ENCODE assay signal across 22 cellular contexts in genomic region chr10:1610986-1611770, GRCh38.
"Had no signal": no experiment of that assay in that cellular context is flagged by ENCODE, and none has a peak within 500 bp of the region (broad histone marks: within the 10 kb centered on the region; RNA-seq: fewer than 3 reads in every experiment).

No MANE protein-coding gene starts in this region.

- H3K4me3 ChIP-seq: colonic mucosa, lower lobe of right lung, prostate gland, right atrium auricular region, smooth muscle cell, stomach, thyroid gland had no signal

- H3K9me3 Mint-ChIP-seq: central memory CD8-positive, alpha-beta T cell; dendritic cell treated with granulocyte-macrophage colony-stimulating factor and Interleukin-4, amounts not matched to agents 40 ng/mL and 50 ng/mL, for 4 days; natural killer cell treated with Interleukin-12 subunit alpha and Interleukin-12 subunit beta and Interleukin-15 and Interleukin-18, amount 100 ng/mL, for 72 hours; neural crest cell; stimulated activated effector memory CD8-positive, alpha-beta T cell treated with anti-CD3 and anti-CD28 coated beads, Interleukin-12 subunit alpha, Interleukin-12 subunit beta, amount 100 ng/mL, for 72 hours had no signal

- H3K36me3 Mint-ChIP-seq: natural killer cell treated with Interleukin-12 subunit alpha and Interleukin-12 subunit beta and Interleukin-15 and Interleukin-18, amount 100 ng/mL, for 72 hours; stimulated activated effector memory CD8-positive, alpha-beta T cell treated with anti-CD3 and anti-CD28 coated beads, Interleukin-12 subunit alpha, Interleukin-12 subunit beta, amount 100 ng/mL, for 72 hours had no signal

- DNase-seq: colonic mucosa; effector memory CD4-positive, alpha-beta T cell; hypothalamus; kidney; left ventricle myocardium superior; lower lobe of right lung; stimulated activated CD4-positive, alpha-beta T cell treated with anti-CD3 and anti-CD28 coated beads, Interleukin-2, amount 100 ng/mL, for 24 hours; stimulated activated CD4-positive, alpha-beta T cell treated with anti-CD3 and anti-CD28 coated beads, Interleukin-4, amount 100 ng/mL, for 24 hours; stimulated activated naive CD4-positive, alpha-beta T cell treated with Interleukin-2 at 50 U/mL for 16 hours; stomach; thyroid gland; trophoblast cell had no signal

- H3K27ac ChIP-seq: colonic mucosa, lower lobe of right lung, neutrophil, prostate gland, right atrium auricular region, stomach, thyroid gland had no signal

- H3K4me3 Mint-ChIP-seq: central memory CD8-positive, alpha-beta T cell; dendritic cell treated with granulocyte-macrophage colony-stimulating factor and Interleukin-4, amounts not matched to agents 40 ng/mL and 50 ng/mL, for 4 days; natural killer cell treated with Interleukin-12 subunit alpha and Interleukin-12 subunit beta and Interleukin-15 and Interleukin-18, amount 100 ng/mL, for 72 hours; neural crest cell; stimulated activated effector memory CD8-positive, alpha-beta T cell treated with anti-CD3 and anti-CD28 coated beads, Interleukin-12 subunit alpha, Interleukin-12 subunit beta, amount 100 ng/mL, for 72 hours had no signal

- H3K27me3 ChIP-seq: thyroid gland had no signal

- H3K4me1 ChIP-seq: colonic mucosa, lower lobe of right lung, prostate gland, thyroid gland had no signal

- H3K27ac Mint-ChIP-seq: dendritic cell treated with granulocyte-macrophage colony-stimulating factor and Interleukin-4, amounts not matched to agents 40 ng/mL and 50 ng/mL, for 4 days; natural killer cell treated with Interleukin-12 subunit alpha and Interleukin-12 subunit beta and Interleukin-15 and Interleukin-18, amount 100 ng/mL, for 72 hours; stimulated activated effector memory CD8-positive, alpha-beta T cell treated with anti-CD3 and anti-CD28 coated beads, Interleukin-12 subunit alpha, Interleukin-12 subunit beta, amount 100 ng/mL, for 72 hours had no signal

- H3K9me3 ChIP-seq: colonic mucosa, lower lobe of right lung, neutrophil, prostate gland, right atrium auricular region, stomach, thyroid gland had no signal

- ATAC-seq: left ventricle myocardium superior; lower lobe of right lung; natural killer cell treated with Interleukin-12 subunit alpha and Interleukin-12 subunit beta and Interleukin-15 and Interleukin-18, amount 100 ng/mL, for 72 hours; sciatic nerve; stimulated activated effector memory CD8-positive, alpha-beta T cell treated with anti-CD3 and anti-CD28 coated beads, Interleukin-12 subunit alpha, Interleukin-12 subunit beta, amount 100 ng/mL, for 72 hours had no signal

- H3K36me3 ChIP-seq: colonic mucosa, lower lobe of right lung, neutrophil, prostate gland, right atrium auricular region, stomach, thyroid gland had no signal
